In genomic region chr9:120892177-120892747, GRCh38 we compare ENCODE assay signal across 8 cellular contexts. TPM values are rescaled to one million over a fixed set of nuclear protein-coding genes. Genes with fewer than 3 reads are reported as not detected.
DNase-seq lines count a peak whose midpoint lies in the region; ATAC-seq and TF ChIP-seq lines count a peak whose summit lies in the region.

No MANE protein-coding gene starts in this region.

- H3K4me3 ChIP-seq in right atrium auricular region (no peak overlapping the region), suprapubic skin (no peak overlapping the region)

- H3K27me3 Mint-ChIP-seq in natural killer cell (ENCODE audit: low read depth in 2 of 2): no peaks in the 10 kb centered on the region

- H3K27me3 ChIP-seq in right atrium auricular region (no peaks in the 10 kb centered on the region), suprapubic skin (no peaks in the 10 kb centered on the region)

- TF ChIP-seq EP300 in suprapubic skin (IDR thresholded peaks at IDR 0.05): no peak

- H3K36me3 ChIP-seq in right atrium auricular region: no peaks in the 10 kb centered on the region
- H3K36me3 ChIP-seq in suprapubic skin: no peaks in the 10 kb centered on the region

- peak overlapping the region; percentile 30 to 65 for H3K27ac Mint-ChIP-seq in natural killer cell

- peaks cover 15 to 24% of the 10 kb centered on the region in 2 donors for H3K4me1 Mint-ChIP-seq in natural killer cell

- no peak for TF ChIP-seq CTCF in natural killer cell (IDR thresholded peaks at IDR 0.05)
- TF ChIP-seq CTCF in right atrium auricular region (IDR thresholded peaks at IDR 0.05): no peak
- no peak for TF ChIP-seq CTCF in suprapubic skin (IDR thresholded peaks at IDR 0.05)

- no peak for TF ChIP-seq POLR2A in suprapubic skin (IDR thresholded peaks at IDR 0.05)

- H3K4me1 ChIP-seq in right atrium auricular region (peaks cover 0 to 23% of the 10 kb centered on the region in 2 donors), suprapubic skin (peaks cover 22% of the 10 kb centered on the region)

- no peaks in the 10 kb centered on the region for H3K36me3 Mint-ChIP-seq in natural killer cell

- H3K4me3 Mint-ChIP-seq in natural killer cell: peak overlapping the region; percentile 2

- no peaks in the 10 kb centered on the region for H3K9me3 Mint-ChIP-seq in natural killer cell

- peak; percentile 65 for DNase-seq in RPMI8226
- no peak for DNase-seq in natural killer cell
- DNase-seq in right atrium auricular region (ENCODE audit: low spot score): no peak
- DNase-seq in suprapubic skin (ENCODE audit: low spot score in 2 of 2): no peak
- no peak for DNase-seq in EL
- no peak for DNase-seq in NCI-H2196 treated with DMSO at 0.1 percent for 48 hours (lab: John Stamatoyannopoulos, UW; ENCODE audit: unreplicated experiment)

- intact Hi-C loops in natural killer cell (cut with micrococcal nuclease): loop anchor here (2.0 kb wide), 1 partner anchor 33 kb away; no protein-coding TSS in a partner anchor

- WGBS in suprapubic skin: 66% methylated on average over 12 of the region's 12 CpGs

- H3K9me3 ChIP-seq in right atrium auricular region (no peaks in the 10 kb centered on the region), suprapubic skin (no peaks in the 10 kb centered on the region)

- peak; percentile 42 for ATAC-seq in GM18873 (IDR thresholded peaks at IDR 0.05; ENCODE audit: low FRiP score, unreplicated experiment)
- peak; percentile 27 for ATAC-seq in HG02610 (IDR thresholded peaks at IDR 0.05; ENCODE audit: unreplicated experiment)
- ATAC-seq in natural killer cell: peak in 2 of 3 donors; percentile 10 to 11

- H3K27ac ChIP-seq in right atrium auricular region: no peak overlapping the region
- no peak overlapping the region for H3K27ac ChIP-seq in suprapubic skin

RNA-seq across cellular contexts. Expression of gene PHF19, which starts 15.3 kb away (rescaled TPM):
- total RNA-seq in natural killer cell (10 to 100 TPM; 34.1 to 54.0 (median 47.8) TPM), right atrium auricular region (10 to 100 TPM; 11.9 to 13.9 TPM), suprapubic skin (10 to 100 TPM; 11.3 to 15.5 (median 13.8) TPM)

RNA-seq across cellular contexts. Expression of gene TRAF1, which starts 34.3 kb away (rescaled TPM):
- total RNA-seq in natural killer cell (10 to 100 TPM; 23.4 to 33.9 (median 30.5) TPM), right atrium auricular region (1 to 10 TPM; 2.0 to 3.0 TPM), suprapubic skin (10 to 100 TPM in 1 of 4 donors, 1 to 10 TPM in 3; 3.5 to 12.2 (median 7.5) TPM)

RNA-seq across cellular contexts. Expression of gene PSMD5, which starts 49.5 kb away (rescaled TPM):
- total RNA-seq in natural killer cell: 10 to 100 TPM; 24.6 to 41.2 (median 37.1) TPM
- 10 to 100 TPM; 12.8 to 13.9 TPM for total RNA-seq in right atrium auricular region
- 10 to 100 TPM; 30.7 to 47.7 (median 33.0) TPM for total RNA-seq in suprapubic skin
